ENCODE assay signal across 11 cellular contexts in genomic region chr1:35852241-35852640, GRCh38.
"Had no signal": no experiment of that assay in that cellular context is flagged by ENCODE, and none has a peak within 500 bp of the region (broad histone marks: within the 10 kb centered on the region; RNA-seq: fewer than 3 reads in every experiment).

No MANE protein-coding gene starts in this region.

- H3K27me3 ChIP-seq: left lung, upper lobe of right lung had no signal

- ATAC-seq: stimulated activated effector memory CD8-positive, alpha-beta T cell treated with anti-CD3 and anti-CD28 coated beads, Interleukin-12 subunit alpha, Interleukin-12 subunit beta, amount 100 ng/mL, for 72 hours; upper lobe of right lung had no signal

- H3K4me2 ChIP-seq: smooth muscle cell had no signal

- H3K27ac ChIP-seq: left lung, upper lobe of right lung had no signal

- H3K9me3 ChIP-seq: left lung, upper lobe of right lung had no signal

- H3K4me3 ChIP-seq: left lung, smooth muscle cell, upper lobe of right lung had no signal

- DNase-seq: activated CD4-positive, alpha-beta T cell treated with anti-CD3 and anti-CD28 coated beads, Interleukin-2, amount 50 U/mL, for 1 hour; activated naive CD4-positive, alpha-beta T cell treated with anti-CD3 and anti-CD28 coated beads, Interleukin-2, amount 10 ng/mL, durations not matched to agents 7 days and 5 days; dermis blood vessel endothelial cell; endodermal cell; erythroblast; left lung; mesenchymal stem cell; SW 1271; upper lobe of right lung had no signal
